ENCODE assay signal across 14 cellular contexts in genomic region chr6:68718379-68719073, GRCh38.
DNase-seq lines count a peak whose midpoint lies in the region; ATAC-seq and TF ChIP-seq lines count a peak whose summit lies in the region.
"Had no signal": no experiment of that assay in that cellular context is flagged by ENCODE, and none has a peak within 500 bp of the region (broad histone marks: within the 10 kb centered on the region; RNA-seq: fewer than 3 reads in every experiment).

No MANE protein-coding gene starts in this region.

- TF ChIP-seq CTCF in astrocyte of the spinal cord (IDR thresholded peaks at IDR 0.05; ENCODE audit: low read depth, low read length) (no peak), left ventricle myocardium inferior (IDR thresholded peaks at IDR 0.05; ENCODE audit: borderline replicate concordance) (no peak), GM10248 (IDR thresholded peaks at IDR 0.05; ENCODE audit: control extremely low read depth, extremely low read depth, low read depth, missing control alignments) (no peak)

- no peaks in the 10 kb centered on the region for H3K4me1 Mint-ChIP-seq in naive thymus-derived CD4-positive, alpha-beta T cell

- in situ Hi-C loops in astrocyte of the spinal cord (cut with HindIII; ENCODE audit: low sequenced_read_pairs), result no loop called here

- H3K9me3 ChIP-seq in left ventricle myocardium inferior (replicated peaks), result no peaks in the 10 kb centered on the region
- H3K9me3 ChIP-seq in naive thymus-derived CD4-positive, alpha-beta T cell (ENCODE audit: control insufficient read depth in 2 of 3, low read length in 3 of 3), result no peaks in the 10 kb centered on the region
- H3K9me3 ChIP-seq: BLaER1, upper lobe of right lung had no signal

- H3K4me1 ChIP-seq in left ventricle myocardium inferior, result peaks cover 6% of the 10 kb centered on the region
- H3K4me1 ChIP-seq in naive thymus-derived CD4-positive, alpha-beta T cell (ENCODE audit: control insufficient read depth in 2 of 2, insufficient read depth in 2 of 2, low read length in 2 of 2), result no peaks in the 10 kb centered on the region
- H3K4me1 ChIP-seq: BLaER1, upper lobe of right lung had no signal

- H3K9me3 Mint-ChIP-seq in naive thymus-derived CD4-positive, alpha-beta T cell, result peaks cover 0 to 5% (median 0%) of the 10 kb centered on the region in 11 donors

- no peaks in the 10 kb centered on the region for H3K36me3 Mint-ChIP-seq in naive thymus-derived CD4-positive, alpha-beta T cell

- CTCF ChIA-PET in GM10248 (lab: Yijun Ruan, JAX), result no interaction called here
- CTCF ChIA-PET in naive thymus-derived CD4-positive, alpha-beta T cell (lab: Charles Lee), result no interaction called here

- H3K4me3 ChIP-seq in astrocyte of the spinal cord (ENCODE audit: low read depth, low read length), result no peak overlapping the region
- H3K4me3 ChIP-seq in left ventricle myocardium inferior, result no peak overlapping the region
- H3K4me3 ChIP-seq in naive thymus-derived CD4-positive, alpha-beta T cell (ENCODE audit: low read length), result no peak overlapping the region
- H3K4me3 ChIP-seq: BLaER1, upper lobe of right lung had no signal

- H3K27me3 ChIP-seq in left ventricle myocardium inferior (ENCODE audit: low read depth), result no peaks in the 10 kb centered on the region
- no peaks in the 10 kb centered on the region for H3K27me3 ChIP-seq in naive thymus-derived CD4-positive, alpha-beta T cell (ENCODE audit: control insufficient read depth in 2 of 2, insufficient read depth in 2 of 2, low read length in 2 of 2)
- H3K27me3 ChIP-seq: BLaER1, upper lobe of right lung had no signal

- no peak overlapping the region for H3K4me3 Mint-ChIP-seq in naive thymus-derived CD4-positive, alpha-beta T cell
- H3K4me3 Mint-ChIP-seq: mesothelial cell of epicardium had no signal

- H3K27ac ChIP-seq in left ventricle myocardium inferior (replicated peaks), result peak overlapping the region; percentile 65
- H3K27ac ChIP-seq in naive thymus-derived CD4-positive, alpha-beta T cell (ENCODE audit: low read depth, low read length), result no peak overlapping the region
- H3K27ac ChIP-seq: BLaER1, upper lobe of right lung had no signal

- no peak overlapping the region for H3K27ac Mint-ChIP-seq in naive thymus-derived CD4-positive, alpha-beta T cell

- H3K27me3 Mint-ChIP-seq in naive thymus-derived CD4-positive, alpha-beta T cell, result peaks cover 0 to 9% (median 0%) of the 10 kb centered on the region in 5 donors

- no peaks in the 10 kb centered on the region for H3K36me3 ChIP-seq in left ventricle myocardium inferior
- no peaks in the 10 kb centered on the region for H3K36me3 ChIP-seq in naive thymus-derived CD4-positive, alpha-beta T cell (ENCODE audit: control insufficient read depth in 2 of 3, insufficient read depth in 3 of 3, low read length in 3 of 3)
- H3K36me3 ChIP-seq: BLaER1, upper lobe of right lung had no signal

- no peak for ATAC-seq in GM21526 (IDR thresholded peaks at IDR 0.05; ENCODE audit: low FRiP score, unreplicated experiment)
- ATAC-seq in GM21576 (IDR thresholded peaks at IDR 0.05; ENCODE audit: unreplicated experiment), result no peak
- ATAC-seq in naive thymus-derived CD4-positive, alpha-beta T cell, result no peak
- ATAC-seq: upper lobe of right lung had no signal

- POLR2A ChIA-PET in GM10248 (lab: Yijun Ruan, JAX), result no interaction called here
- POLR2A ChIA-PET in naive thymus-derived CD4-positive, alpha-beta T cell (lab: Charles Lee), result no interaction called here

- peak; percentile 85 for DNase-seq in DMS 273 treated with DMSO at 0.1 percent for 48 hours (lab: John Stamatoyannopoulos, UW)
- DNase-seq in NCI-H2029 (lab: John Stamatoyannopoulos, UW), result peak; percentile 72
- DNase-seq in astrocyte of the spinal cord (ENCODE audit: low read depth, low spot score), result peak; percentile 58
- DNase-seq in left ventricle myocardium inferior, result no peak
- DNase-seq in GM10248 (ENCODE audit: extremely low spot score), result no peak
- DNase-seq in naive thymus-derived CD4-positive, alpha-beta T cell, result no peak
- DNase-seq: activated CD4-positive, alpha-beta T cell treated with anti-CD3 and anti-CD28 coated beads for 48 hours; activated naive CD4-positive, alpha-beta T cell; NCI-H526; upper lobe of right lung had no signal

- intact Hi-C loops in left ventricle myocardium inferior (cut with micrococcal nuclease), result no loop called here
- intact Hi-C loops in naive thymus-derived CD4-positive, alpha-beta T cell (cut with micrococcal nuclease), result no loop called here

Comparison
In these comparisons a context has a peak if more than half of its experiments do, and no peak if none do; other contexts are left out.
1. DNase-seq: peak in DMS 273 treated with DMSO at 0.1 percent for 48 hours (single experiment), NCI-H2029 (single experiment) and astrocyte of the spinal cord (single experiment); none in left ventricle myocardium inferior (single experiment), GM10248 (single experiment) and naive thymus-derived CD4-positive, alpha-beta T cell (0 of 9).